In genomic region chr10:73940634-73941221, GRCh38 we compare ENCODE assay signal across 2 cellular contexts.
TF ChIP-seq lines count a peak whose summit lies in the region.

No MANE protein-coding gene starts in this region.

TF ChIP-seq in GM23338, 12 proteins besides CTCF, POLR2A, EP300 and RAD21:
- TF ChIP-seq ZNF462 (CRISPR knock-in tag; IDR thresholded peaks at IDR 0.05), result no peak
- TF ChIP-seq ZNF331 (CRISPR knock-in tag; IDR thresholded peaks at IDR 0.05; ENCODE audit: low read depth), result no peak
- TF ChIP-seq JUNB (IDR thresholded peaks at IDR 0.05; ENCODE audit: unreplicated experiment), result no peak
- TF ChIP-seq ETS1 (IDR thresholded peaks at IDR 0.05), result no peak

TF ChIP-seq in HepG2, 621 proteins besides CTCF, POLR2A, EP300 and RAD21 (continued from another document and continues in another):
- 0 out of 2 replicates have a peak, but pooled peaks have one; percentile 30 for TF ChIP-seq PATZ1 (CRISPR knock-in tag; IDR thresholded peaks at IDR 0.05)
- 0 out of 2 replicates have a peak, but pooled peaks have one; percentile 36 for TF ChIP-seq REPIN1 (CRISPR knock-in tag; IDR thresholded peaks at IDR 0.05; ENCODE audit: borderline replicate concordance, low read depth)
- no peak for TF ChIP-seq ZNF354B (CRISPR knock-in tag; IDR thresholded peaks at IDR 0.05)
- peak; percentile 52 for TF ChIP-seq SALL1 (CRISPR knock-in tag; IDR thresholded peaks at IDR 0.05)
- TF ChIP-seq ZNF382 (CRISPR knock-in tag; IDR thresholded peaks at IDR 0.05; ENCODE audit: borderline replicate concordance), result no peak
- peak; percentile 96 for TF ChIP-seq ZBED4 (CRISPR knock-in tag; IDR thresholded peaks at IDR 0.05; ENCODE audit: borderline replicate concordance)
- peak; percentile 43; the same call in 1 of the 2 replicates for TF ChIP-seq HOMEZ (CRISPR knock-in tag; IDR thresholded peaks at IDR 0.05; ENCODE audit: low read depth)
- 0 out of 2 replicates have a peak, but pooled peaks have one; percentile 22 for TF ChIP-seq HOXA3 (CRISPR knock-in tag; IDR thresholded peaks at IDR 0.05)
- no peak for TF ChIP-seq ZNF3 (CRISPR knock-in tag; IDR thresholded peaks at IDR 0.05)
- no peak for TF ChIP-seq HMGA1 (CRISPR knock-in tag; conservative IDR thresholded peaks at IDR 0.05)
- TF ChIP-seq GATAD2A (CRISPR knock-in tag; IDR thresholded peaks at IDR 0.05), result peak; percentile 47; the same call in 1 of the 2 replicates
- 0 out of 2 replicates have a peak, but pooled peaks have one; percentile 29 for TF ChIP-seq ZNF335 (CRISPR knock-in tag; IDR thresholded peaks at IDR 0.05)
- no peak for TF ChIP-seq MED13 (CRISPR knock-in tag; IDR thresholded peaks at IDR 0.05)
- no peak for TF ChIP-seq LRRFIP1 (CRISPR knock-in tag; conservative IDR thresholded peaks at IDR 0.05)
- no peak for TF ChIP-seq NFE2L1 (CRISPR knock-in tag; IDR thresholded peaks at IDR 0.05; ENCODE audit: borderline replicate concordance)
- TF ChIP-seq MLXIP (CRISPR knock-in tag; IDR thresholded peaks at IDR 0.05; ENCODE audit: borderline replicate concordance), result no peak
- peak; percentile 36; the same call in 1 of the 2 replicates for TF ChIP-seq ZNF572 (CRISPR knock-in tag; IDR thresholded peaks at IDR 0.05)
- TF ChIP-seq KMT2B (CRISPR knock-in tag; IDR thresholded peaks at IDR 0.05), result 0 out of 2 replicates have a peak, but pooled peaks have one; percentile 46
- TF ChIP-seq THAP11 (CRISPR knock-in tag; IDR thresholded peaks at IDR 0.05), result peak; percentile 54
- peak; percentile 47; the same call in 1 of the 2 replicates for TF ChIP-seq PHF8 (CRISPR knock-in tag; IDR thresholded peaks at IDR 0.05)
- TF ChIP-seq ZSCAN9 (CRISPR knock-in tag; IDR thresholded peaks at IDR 0.05; ENCODE audit: borderline replicate concordance), result 0 out of 2 replicates have a peak, but pooled peaks have one; percentile 27
- peak; percentile 54; the same call in 1 of the 2 replicates for TF ChIP-seq ZNF768 (CRISPR knock-in tag; IDR thresholded peaks at IDR 0.05)
- 0 out of 2 replicates have a peak, but pooled peaks have one; percentile 31 for TF ChIP-seq SPEN (CRISPR knock-in tag; IDR thresholded peaks at IDR 0.05; ENCODE audit: low read depth)
- peak; percentile 48; the same call in 1 of the 2 replicates for TF ChIP-seq IRF2 (CRISPR knock-in tag; IDR thresholded peaks at IDR 0.05)
- no peak for TF ChIP-seq ZBTB8A (CRISPR knock-in tag; IDR thresholded peaks at IDR 0.05; ENCODE audit: borderline replicate concordance, low read depth)
- no peak for TF ChIP-seq ATF1 (CRISPR knock-in tag; IDR thresholded peaks at IDR 0.05)
- TF ChIP-seq SAP130 (CRISPR knock-in tag; IDR thresholded peaks at IDR 0.05; ENCODE audit: low read depth), result 0 out of 2 replicates have a peak, but pooled peaks have one; percentile 12
- 0 out of 2 replicates have a peak, but pooled peaks have one; percentile 62 for TF ChIP-seq CBFB (CRISPR knock-in tag; IDR thresholded peaks at IDR 0.05)
- TF ChIP-seq ZSCAN20 (CRISPR knock-in tag; IDR thresholded peaks at IDR 0.05; ENCODE audit: borderline replicate concordance), result no peak
- TF ChIP-seq, protein P1, sequence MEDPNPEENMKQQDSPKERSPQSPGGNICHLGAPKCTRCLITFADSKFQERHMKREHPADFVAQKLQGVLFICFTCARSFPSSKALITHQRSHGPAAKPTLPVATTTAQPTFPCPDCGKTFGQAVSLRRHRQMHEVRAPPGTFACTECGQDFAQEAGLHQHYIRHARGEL (CRISPR knock-in tag; IDR thresholded peaks at IDR 0.05), result peak; percentile 99
- TF ChIP-seq ZMYM4 (CRISPR knock-in tag; IDR thresholded peaks at IDR 0.05), result peak; percentile 62; the same call in 1 of the 2 replicates
- peak; percentile 41; the same call in 1 of the 2 replicates for TF ChIP-seq KDM5B (CRISPR knock-in tag; IDR thresholded peaks at IDR 0.05; ENCODE audit: borderline replicate concordance)
- TF ChIP-seq XRCC5 (optimal IDR thresholded peaks at IDR 0.05; ENCODE audit: low read length), result peak; percentile 81
- TF ChIP-seq ZNF496 (CRISPR knock-in tag; IDR thresholded peaks at IDR 0.05; ENCODE audit: insufficient replicate concordance), result no peak
- no peak for TF ChIP-seq SNAI1 (CRISPR knock-in tag; IDR thresholded peaks at IDR 0.05; ENCODE audit: borderline replicate concordance)
- peak in 1 of 2 experiments; percentile 54; a peak in 1 of 4 replicates for TF ChIP-seq KLF16 (CRISPR knock-in tag; IDR thresholded peaks at IDR 0.05)
- no peak for TF ChIP-seq WIZ (CRISPR knock-in tag; IDR thresholded peaks at IDR 0.05)
- 0 out of 2 replicates have a peak, but pooled peaks have one; percentile 22 for TF ChIP-seq ELF3 (CRISPR knock-in tag; IDR thresholded peaks at IDR 0.05)
- TF ChIP-seq, protein P2, sequence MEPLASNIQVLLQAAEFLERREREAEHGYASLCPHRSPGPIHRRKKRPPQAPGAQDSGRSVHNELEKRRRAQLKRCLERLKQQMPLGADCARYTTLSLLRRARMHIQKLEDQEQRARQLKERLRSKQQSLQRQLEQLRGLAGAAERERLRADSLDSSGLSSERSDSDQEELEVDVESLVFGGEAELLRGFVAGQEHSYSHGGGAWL (CRISPR knock-in tag; IDR thresholded peaks at IDR 0.05), result peak; percentile 46; the same call in 1 of the 2 replicates
- peak; percentile 100 for TF ChIP-seq ZNF205 (CRISPR knock-in tag; IDR thresholded peaks at IDR 0.05)
- TF ChIP-seq RARG (CRISPR knock-in tag; IDR thresholded peaks at IDR 0.05; ENCODE audit: low read depth), result no peak
- 0 out of 2 replicates have a peak, but pooled peaks have one; percentile 40 for TF ChIP-seq ZNF614 (CRISPR knock-in tag; IDR thresholded peaks at IDR 0.05; ENCODE audit: borderline replicate concordance)
- TF ChIP-seq NFKB2 (CRISPR knock-in tag; IDR thresholded peaks at IDR 0.05; ENCODE audit: borderline replicate concordance), result peak; percentile 71; the same call in 1 of the 2 replicates
- peak; percentile 33; the same call in 1 of the 2 replicates for TF ChIP-seq TFDP1 (CRISPR knock-in tag; IDR thresholded peaks at IDR 0.05; ENCODE audit: borderline replicate concordance)
- TF ChIP-seq ZNF562 (CRISPR knock-in tag; IDR thresholded peaks at IDR 0.05; ENCODE audit: borderline replicate concordance), result no peak
- TF ChIP-seq MIER3 (CRISPR knock-in tag; IDR thresholded peaks at IDR 0.05; ENCODE audit: borderline replicate concordance), result 0 out of 2 replicates have a peak, but pooled peaks have one; percentile 26
- 0 out of 2 replicates have a peak, but pooled peaks have one; percentile 21 for TF ChIP-seq FOXA3 (CRISPR knock-in tag; IDR thresholded peaks at IDR 0.05)
- no peak for TF ChIP-seq MAZ (IDR thresholded peaks at IDR 0.05; ENCODE audit: borderline replicate concordance, low read depth, low read length)
- 0 out of 2 replicates have a peak, but pooled peaks have one; percentile 36 for TF ChIP-seq MAZ (CRISPR knock-in tag; IDR thresholded peaks at IDR 0.05; ENCODE audit: low read depth)
